In the genomic region with DNA sequence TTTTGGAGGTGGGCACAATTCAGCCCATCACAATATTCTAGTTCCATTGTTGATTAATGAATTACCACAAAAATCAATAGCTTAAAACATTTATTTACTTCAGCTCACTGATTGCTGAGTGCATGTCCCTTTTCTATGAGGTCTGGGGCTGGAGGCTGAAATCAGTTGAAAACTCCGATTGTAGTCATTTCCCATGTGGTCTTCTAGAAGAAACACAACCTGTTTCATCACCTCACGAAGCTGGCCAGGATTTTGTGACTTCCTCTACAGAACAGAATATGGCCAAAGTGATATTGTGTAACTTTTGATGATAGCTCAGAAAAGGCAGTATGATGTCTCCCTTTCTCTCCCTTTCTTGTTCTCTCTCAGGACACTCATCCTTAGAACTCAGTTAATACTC, we compare ENCODE assay signal across 2 cellular contexts.
TF ChIP-seq lines count a peak whose summit lies in the region.

No MANE protein-coding gene starts in this region.

TF ChIP-seq in liver, 16 proteins besides CTCF, POLR2A, EP300 and RAD21:
- TF ChIP-seq SP1 (IDR thresholded peaks at IDR 0.05) = peak; percentile 16
- no peak for TF ChIP-seq NR2F2 (IDR thresholded peaks at IDR 0.05)
- TF ChIP-seq HNF4A (conservative IDR thresholded peaks at IDR 0.05) = peak; percentile 31 to 53
- TF ChIP-seq RXRA (IDR thresholded peaks at IDR 0.05) = peak in 1 of 2 donors; percentile 78
- peak in 1 of 2 donors; percentile 33 for TF ChIP-seq GABPA (IDR thresholded peaks at IDR 0.05 in 1 of 2, conservative IDR thresholded peaks at IDR 0.05 in 1 of 2)
- TF ChIP-seq FOXA2 (IDR thresholded peaks at IDR 0.05) = peak; percentile 42
- peak; percentile 15 for TF ChIP-seq FOXA1 (IDR thresholded peaks at IDR 0.05)
- TF ChIP-seq TAF1 (conservative IDR thresholded peaks at IDR 0.05) = no peak
- TF ChIP-seq REST (IDR thresholded peaks at IDR 0.05) = no peak
- TF ChIP-seq ATF3 (IDR thresholded peaks at IDR 0.05) = peak; percentile 39
- TF ChIP-seq YY1 (IDR thresholded peaks at IDR 0.05) = peak; percentile 74
- TF ChIP-seq JUND (IDR thresholded peaks at IDR 0.05) = peak in 1 of 2 donors; percentile 40
- TF ChIP-seq, protein P1, sequence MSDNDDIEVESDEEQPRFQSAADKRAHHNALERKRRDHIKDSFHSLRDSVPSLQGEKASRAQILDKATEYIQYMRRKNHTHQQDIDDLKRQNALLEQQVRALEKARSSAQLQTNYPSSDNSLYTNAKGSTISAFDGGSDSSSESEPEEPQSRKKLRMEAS (IDR thresholded peaks at IDR 0.05) = peak; percentile 46
- TF ChIP-seq ZBTB33 (IDR thresholded peaks at IDR 0.05) = no peak
- no peak for TF ChIP-seq EGR1 (IDR thresholded peaks at IDR 0.05; ENCODE audit: low read depth in 2 of 2)
- TF ChIP-seq HNF4G (IDR thresholded peaks at IDR 0.05) = no peak

TF ChIP-seq in HepG2, 621 proteins besides CTCF, POLR2A, EP300 and RAD21:
- TF ChIP-seq ZBTB20 (CRISPR knock-in tag; IDR thresholded peaks at IDR 0.05; ENCODE audit: borderline replicate concordance, low read depth) = no peak
- TF ChIP-seq DDIT3 (CRISPR knock-in tag; IDR thresholded peaks at IDR 0.05) = no peak
- no peak for TF ChIP-seq CHD2 (IDR thresholded peaks at IDR 0.05; ENCODE audit: low read depth, low read length)
- TF ChIP-seq, protein P2, sequence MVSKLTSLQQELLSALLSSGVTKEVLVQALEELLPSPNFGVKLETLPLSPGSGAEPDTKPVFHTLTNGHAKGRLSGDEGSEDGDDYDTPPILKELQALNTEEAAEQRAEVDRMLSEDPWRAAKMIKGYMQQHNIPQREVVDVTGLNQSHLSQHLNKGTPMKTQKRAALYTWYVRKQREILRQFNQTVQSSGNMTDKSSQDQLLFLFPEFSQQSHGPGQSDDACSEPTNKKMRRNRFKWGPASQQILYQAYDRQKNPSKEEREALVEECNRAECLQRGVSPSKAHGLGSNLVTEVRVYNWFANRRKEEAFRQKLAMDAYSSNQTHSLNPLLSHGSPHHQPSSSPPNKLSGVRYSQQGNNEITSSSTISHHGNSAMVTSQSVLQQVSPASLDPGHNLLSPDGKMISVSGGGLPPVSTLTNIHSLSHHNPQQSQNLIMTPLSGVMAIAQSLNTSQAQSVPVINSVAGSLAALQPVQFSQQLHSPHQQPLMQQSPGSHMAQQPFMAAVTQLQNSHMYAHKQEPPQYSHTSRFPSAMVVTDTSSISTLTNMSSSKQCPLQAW (CRISPR knock-in tag; IDR thresholded peaks at IDR 0.05) = no peak
- no peak for TF ChIP-seq HOXA5 (CRISPR knock-in tag; IDR thresholded peaks at IDR 0.05)
- no peak for TF ChIP-seq ZNF777 (CRISPR knock-in tag; IDR thresholded peaks at IDR 0.05)
- TF ChIP-seq KLF15 (CRISPR knock-in tag; IDR thresholded peaks at IDR 0.05; ENCODE audit: borderline replicate concordance) = no peak
- TF ChIP-seq MIXL1 (CRISPR knock-in tag; IDR thresholded peaks at IDR 0.05) = no peak
- no peak for TF ChIP-seq SAFB2 (CRISPR knock-in tag; IDR thresholded peaks at IDR 0.05; ENCODE audit: borderline replicate concordance, low read depth)
- TF ChIP-seq THAP7 (CRISPR knock-in tag; IDR thresholded peaks at IDR 0.05) = no peak
- TF ChIP-seq ZNF460 (CRISPR knock-in tag; IDR thresholded peaks at IDR 0.05; ENCODE audit: borderline replicate concordance) = no peak
- no peak for TF ChIP-seq ZMYM2 (CRISPR knock-in tag; IDR thresholded peaks at IDR 0.05)
- TF ChIP-seq ZNF558 (CRISPR knock-in tag; IDR thresholded peaks at IDR 0.05; ENCODE audit: borderline replicate concordance) = no peak
- TF ChIP-seq ZFP82 (CRISPR knock-in tag; IDR thresholded peaks at IDR 0.05; ENCODE audit: borderline replicate concordance) = no peak
- no peak for TF ChIP-seq TGIF2 (CRISPR knock-in tag; IDR thresholded peaks at IDR 0.05)
- TF ChIP-seq, protein P3, sequence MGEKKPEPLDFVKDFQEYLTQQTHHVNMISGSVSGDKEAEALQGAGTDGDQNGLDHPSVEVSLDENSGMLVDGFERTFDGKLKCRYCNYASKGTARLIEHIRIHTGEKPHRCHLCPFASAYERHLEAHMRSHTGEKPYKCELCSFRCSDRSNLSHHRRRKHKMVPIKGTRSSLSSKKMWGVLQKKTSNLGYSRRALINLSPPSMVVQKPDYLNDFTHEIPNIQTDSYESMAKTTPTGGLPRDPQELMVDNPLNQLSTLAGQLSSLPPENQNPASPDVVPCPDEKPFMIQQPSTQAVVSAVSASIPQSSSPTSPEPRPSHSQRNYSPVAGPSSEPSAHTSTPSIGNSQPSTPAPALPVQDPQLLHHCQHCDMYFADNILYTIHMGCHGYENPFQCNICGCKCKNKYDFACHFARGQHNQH (CRISPR knock-in tag; IDR thresholded peaks at IDR 0.05) = no peak
